20 cellular contexts compared by ENCODE assay signal in genomic region chr7:121499526-121500123, GRCh38.
DNase-seq lines count a peak whose midpoint lies in the region; FAIRE-seq and TF ChIP-seq lines count a peak whose summit lies in the region.
"Had no signal": no experiment of that assay in that cellular context is flagged by ENCODE, and none has a peak within 500 bp of the region (broad histone marks: within the 10 kb centered on the region; RNA-seq: fewer than 3 reads in every experiment).

No MANE protein-coding gene starts in this region.

- H3K27ac Mint-ChIP-seq in activated CD4-positive, alpha-beta memory T cell treated with anti-CD3 and anti-CD28 coated beads for 36 hours: peak overlapping the region; percentile 32
- H3K27ac Mint-ChIP-seq in astrocyte (ENCODE audit: unreplicated experiment): no peak overlapping the region
- H3K27ac Mint-ChIP-seq in stimulated activated naive CD8-positive, alpha-beta T cell treated with anti-CD3 and anti-CD28 coated beads, Interleukin-15, Interleukin-2, amounts not matched to agents 100 ng/mL and 50 ng/mL, for 24 hours: peak overlapping the region; percentile 88
- no peak overlapping the region for H3K27ac Mint-ChIP-seq in CD4-positive, alpha-beta memory T cell
- H3K27ac Mint-ChIP-seq: immature natural killer cell, mesothelial cell of epicardium, natural killer cell had no signal

- no peak overlapping the region for H3K27ac ChIP-seq in astrocyte (ENCODE audit: low read depth, low read length)
- H3K27ac ChIP-seq in CD4-positive, alpha-beta memory T cell (ENCODE audit: low read depth, low read length): no peak overlapping the region
- H3K27ac ChIP-seq: left lung, right atrium auricular region, thoracic aorta had no signal

- H3K9me3 ChIP-seq in astrocyte (ENCODE audit: insufficient read depth, low read depth, low read length): no peaks in the 10 kb centered on the region
- H3K9me3 ChIP-seq in CD4-positive, alpha-beta memory T cell (ENCODE audit: control insufficient read depth in 1 of 2, low read length in 2 of 2): no peaks in the 10 kb centered on the region

- H3K36me3 ChIP-seq in astrocyte (ENCODE audit: insufficient read depth, low read length): no peaks in the 10 kb centered on the region
- H3K36me3 ChIP-seq in CD4-positive, alpha-beta memory T cell (ENCODE audit: insufficient read depth, low read length): no peaks in the 10 kb centered on the region
- H3K36me3 ChIP-seq: left lung, right atrium auricular region, thoracic aorta had no signal

- no peak overlapping the region for H3K9ac ChIP-seq in astrocyte (ENCODE audit: low read length)

- POLR2A ChIA-PET in activated CD4-positive, alpha-beta memory T cell treated with anti-CD3 and anti-CD28 coated beads for 36 hours (lab: Charles Lee): interaction anchor here (1.1 to 1.7 kb wide), 3 partner anchors 31 to 58 kb away, joined by 3 to 6 read pairs (median 3); no protein-coding TSS in a partner anchor
- POLR2A ChIA-PET in CD4-positive, alpha-beta memory T cell (lab: Charles Lee; ENCODE audit: partially characterized antibody): no interaction called here

- peak; percentile 21 for DNase-seq in activated naive CD4-positive, alpha-beta T cell treated with Interleukin-2 at 50 U/mL for 16 hours
- no peak for DNase-seq in activated naive CD4-positive, alpha-beta T cell (lab: John Stamatoyannopoulos, UW)
- peak; percentile 63 for DNase-seq in activated CD4-positive, alpha-beta memory T cell treated with anti-CD3 and anti-CD28 coated beads for 36 hours
- DNase-seq in astrocyte (ENCODE audit: low read depth): no peak
- DNase-seq in T-helper 9 cell: no peak
- no peak for DNase-seq in CD4-positive, alpha-beta memory T cell
- DNase-seq: activated CD4-positive, CD25-positive, alpha-beta regulatory T cell; dermis blood vessel endothelial cell; immature natural killer cell; IMR-90; left lung; natural killer cell; NCI-H1436; NCI-H2171; NCI-H524 treated with DMSO at 0.1 percent for 48 hours had no signal

- intact Hi-C loops in activated CD4-positive, alpha-beta memory T cell treated with anti-CD3 and anti-CD28 coated beads for 36 hours (cut with micrococcal nuclease): loop anchor here (1.0 to 5.0 kb wide), 5 partner anchors 31 to 132 kb away; partner anchors contain the start of gene FAM3C
- intact Hi-C loops in CD4-positive, alpha-beta memory T cell (cut with micrococcal nuclease): no loop called here

- H3K9me3 Mint-ChIP-seq in activated CD4-positive, alpha-beta memory T cell treated with anti-CD3 and anti-CD28 coated beads for 36 hours: peaks cover 7% of the 10 kb centered on the region
- H3K9me3 Mint-ChIP-seq in astrocyte (ENCODE audit: unreplicated experiment): no peaks in the 10 kb centered on the region
- H3K9me3 Mint-ChIP-seq in stimulated activated naive CD8-positive, alpha-beta T cell treated with anti-CD3 and anti-CD28 coated beads, Interleukin-15, Interleukin-2, amounts not matched to agents 100 ng/mL and 50 ng/mL, for 24 hours: peaks cover 4% of the 10 kb centered on the region
- H3K9me3 Mint-ChIP-seq in CD4-positive, alpha-beta memory T cell: peaks cover 0 to 22% (median 7%) of the 10 kb centered on the region in 8 donors

- no peak for TF ChIP-seq CTCF in astrocyte (IDR thresholded peaks at IDR 0.05; ENCODE audit: insufficient read depth, low read depth, low read length)

- H3K4me3 ChIP-seq in astrocyte (ENCODE audit: insufficient read depth, low read depth, low read length): no peak overlapping the region
- H3K4me3 ChIP-seq in CD4-positive, alpha-beta memory T cell (ENCODE audit: low read length in 2 of 2): no peak overlapping the region
- H3K4me3 ChIP-seq: left lung, right atrium auricular region, thoracic aorta had no signal

- no peaks in the 10 kb centered on the region for H3K79me2 ChIP-seq in astrocyte (ENCODE audit: insufficient read depth, low read length)

- H3K4me1 Mint-ChIP-seq in activated CD4-positive, alpha-beta memory T cell treated with anti-CD3 and anti-CD28 coated beads for 36 hours (ENCODE audit: low read depth): peaks cover 17% of the 10 kb centered on the region
- peaks cover 14% of the 10 kb centered on the region for H3K4me1 Mint-ChIP-seq in astrocyte (ENCODE audit: low read depth, unreplicated experiment)
- H3K4me1 Mint-ChIP-seq in stimulated activated naive CD8-positive, alpha-beta T cell treated with anti-CD3 and anti-CD28 coated beads, Interleukin-15, Interleukin-2, amounts not matched to agents 100 ng/mL and 50 ng/mL, for 24 hours (ENCODE audit: low read depth): peaks cover 36% of the 10 kb centered on the region
- no peaks in the 10 kb centered on the region for H3K4me1 Mint-ChIP-seq in CD4-positive, alpha-beta memory T cell
- H3K4me1 Mint-ChIP-seq: immature natural killer cell, natural killer cell had no signal

- no peaks in the 10 kb centered on the region for H3K27me3 ChIP-seq in astrocyte (ENCODE audit: insufficient read depth, low read length)
- H3K27me3 ChIP-seq in CD4-positive, alpha-beta memory T cell (ENCODE audit: insufficient read depth, low read length): no peaks in the 10 kb centered on the region
- H3K27me3 ChIP-seq: left lung, right atrium auricular region had no signal

- H3K27me3 Mint-ChIP-seq in activated CD4-positive, alpha-beta memory T cell treated with anti-CD3 and anti-CD28 coated beads for 36 hours: no peaks in the 10 kb centered on the region
- H3K27me3 Mint-ChIP-seq in astrocyte (ENCODE audit: low read depth, unreplicated experiment): no peaks in the 10 kb centered on the region
- no peaks in the 10 kb centered on the region for H3K27me3 Mint-ChIP-seq in stimulated activated naive CD8-positive, alpha-beta T cell treated with anti-CD3 and anti-CD28 coated beads, Interleukin-15, Interleukin-2, amounts not matched to agents 100 ng/mL and 50 ng/mL, for 24 hours
- H3K27me3 Mint-ChIP-seq in CD4-positive, alpha-beta memory T cell: peaks cover 0 to 5% of the 10 kb centered on the region in 2 donors

- FAIRE-seq in astrocyte (lab: Jason Lieb, UNC): no peak
- FAIRE-seq: RCC 7860 had no signal

- H3K4me1 ChIP-seq in astrocyte (ENCODE audit: insufficient read depth, low read length): peaks cover 7% of the 10 kb centered on the region
- H3K4me1 ChIP-seq in CD4-positive, alpha-beta memory T cell (ENCODE audit: insufficient read depth, low read length): no peaks in the 10 kb centered on the region
- H3K4me1 ChIP-seq: left lung, right atrium auricular region had no signal

- H3K36me3 Mint-ChIP-seq in activated CD4-positive, alpha-beta memory T cell treated with anti-CD3 and anti-CD28 coated beads for 36 hours: no peaks in the 10 kb centered on the region
- H3K36me3 Mint-ChIP-seq in astrocyte (ENCODE audit: low read depth, unreplicated experiment): peaks cover 2% of the 10 kb centered on the region
- peaks cover 8% of the 10 kb centered on the region for H3K36me3 Mint-ChIP-seq in stimulated activated naive CD8-positive, alpha-beta T cell treated with anti-CD3 and anti-CD28 coated beads, Interleukin-15, Interleukin-2, amounts not matched to agents 100 ng/mL and 50 ng/mL, for 24 hours (ENCODE audit: low read depth)
- no peaks in the 10 kb centered on the region for H3K36me3 Mint-ChIP-seq in CD4-positive, alpha-beta memory T cell

- no peak overlapping the region for H2AFZ ChIP-seq in astrocyte (ENCODE audit: low read depth, low read length)

- CTCF ChIA-PET in activated CD4-positive, alpha-beta memory T cell treated with anti-CD3 and anti-CD28 coated beads for 36 hours (lab: Charles Lee): no interaction called here
- CTCF ChIA-PET in CD4-positive, alpha-beta memory T cell (lab: Charles Lee; ENCODE audit: partially characterized antibody): interaction anchor here (0.7 to 1.2 kb wide), 2 partner anchors 102 to 108 kb away, joined by 3 read pairs; no protein-coding TSS in a partner anchor

- H3K4me3 Mint-ChIP-seq in activated CD4-positive, alpha-beta memory T cell treated with anti-CD3 and anti-CD28 coated beads for 36 hours: peak overlapping the region; percentile 21
- H3K4me3 Mint-ChIP-seq in astrocyte (ENCODE audit: unreplicated experiment): peak overlapping the region; percentile 41
- H3K4me3 Mint-ChIP-seq in stimulated activated naive CD8-positive, alpha-beta T cell treated with anti-CD3 and anti-CD28 coated beads, Interleukin-15, Interleukin-2, amounts not matched to agents 100 ng/mL and 50 ng/mL, for 24 hours: no peak overlapping the region
- no peak overlapping the region for H3K4me3 Mint-ChIP-seq in CD4-positive, alpha-beta memory T cell
- H3K4me3 Mint-ChIP-seq: immature natural killer cell, mesothelial cell of epicardium, natural killer cell had no signal

- no peaks in the 10 kb centered on the region for H4K20me1 ChIP-seq in astrocyte (ENCODE audit: insufficient read depth, low read length)

- H3K4me2 ChIP-seq in astrocyte (ENCODE audit: low read length): no peak overlapping the region

Comparison
In these comparisons a context has a peak if more than half of its experiments do, and no peak if none do; other contexts are left out.
1. DNase-seq: peak in activated naive CD4-positive, alpha-beta T cell treated with Interleukin-2 at 50 U/mL for 16 hours (single experiment) and activated CD4-positive, alpha-beta memory T cell treated with anti-CD3 and anti-CD28 coated beads for 36 hours (single experiment); none in activated naive CD4-positive, alpha-beta T cell (0 of 4), astrocyte (single experiment), T-helper 9 cell (single experiment) and CD4-positive, alpha-beta memory T cell (0 of 5).
2. H3K27ac Mint-ChIP-seq: peak in activated CD4-positive, alpha-beta memory T cell treated with anti-CD3 and anti-CD28 coated beads for 36 hours (single experiment) and stimulated activated naive CD8-positive, alpha-beta T cell treated with anti-CD3 and anti-CD28 coated beads, Interleukin-15, Interleukin-2, amounts not matched to agents 100 ng/mL and 50 ng/mL, for 24 hours (single experiment); none in astrocyte (single experiment) and CD4-positive, alpha-beta memory T cell (0 of 7).
3. H3K4me3 Mint-ChIP-seq: peak in activated CD4-positive, alpha-beta memory T cell treated with anti-CD3 and anti-CD28 coated beads for 36 hours (single experiment) and astrocyte (single experiment); none in stimulated activated naive CD8-positive, alpha-beta T cell treated with anti-CD3 and anti-CD28 coated beads, Interleukin-15, Interleukin-2, amounts not matched to agents 100 ng/mL and 50 ng/mL, for 24 hours (single experiment) and CD4-positive, alpha-beta memory T cell (0 of 8).